10 cellular contexts compared by ENCODE assay signal in the genomic region with DNA sequence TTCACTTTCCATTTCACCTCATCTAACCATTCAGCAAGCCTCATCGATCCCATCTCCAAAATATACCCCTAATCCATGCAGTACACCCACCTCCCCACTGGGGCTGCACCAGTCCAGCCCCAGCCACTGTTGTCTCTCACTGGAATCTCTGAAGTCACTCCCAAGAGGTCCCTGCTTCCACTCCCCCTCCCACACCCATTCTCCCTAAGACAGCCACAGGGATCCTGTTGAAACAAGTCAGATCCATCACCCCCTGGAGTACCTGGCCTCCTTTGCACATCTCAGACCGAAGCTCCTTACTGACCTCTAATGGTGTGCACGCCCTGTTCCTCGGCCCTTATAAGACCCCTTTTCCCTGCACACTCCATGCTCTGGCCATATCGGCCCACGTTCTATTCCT. TPM values are rescaled to one million over a fixed set of nuclear protein-coding genes. Genes with fewer than 3 reads are reported as not detected.
"Had no signal": no experiment of that assay in that cellular context is flagged by ENCODE, and none has a peak within 500 bp of the region (broad histone marks: within the 10 kb centered on the region; RNA-seq: fewer than 3 reads in every experiment).

No MANE protein-coding gene starts in this region.

RNA-seq across cellular contexts. Expression of gene DPP6, which starts 36.6 kb away (rescaled TPM):
- total RNA-seq: activated CD4-positive, alpha-beta memory T cell treated with anti-CD3 and anti-CD28 coated beads, Interleukin-2, amount 10 ng/mL, durations not matched to agents 7 days and 5 days; activated CD4-positive, alpha-beta T cell treated with anti-CD3 and anti-CD28 coated beads for 36 hours; activated CD4-positive, alpha-beta T cell treated with anti-CD3 and anti-CD28 coated beads, Interleukin-2, amount 10 ng/mL, durations not matched to agents 7 days and 5 days; activated CD8-positive, alpha-beta memory T cell treated with anti-CD3 and anti-CD28 coated beads, Interleukin-2, amount 10 ng/mL, durations not matched to agents 7 days and 5 days; activated CD8-positive, alpha-beta T cell treated with anti-CD3 and anti-CD28 coated beads, Interleukin-2, amount 10 ng/mL, durations not matched to agents 7 days and 5 days; activated naive CD8-positive, alpha-beta T cell treated with anti-CD3 and anti-CD28 coated beads, Interleukin-2, amount 10 ng/mL, durations not matched to agents 7 days and 5 days; activated T-helper 2 cell treated with anti-CD3 and anti-CD28 coated beads, Interferon-gamma antibody, Interleukin-2, Interleukin-4, amounts not matched to agents 10 μg/mL and 5 μg/mL and 100 μg/mL, durations not matched to agents 14 hours and 24 hours and 36 hours; ascending aorta; bronchial epithelial cell had no signal
- polyA plus RNA-seq: cardiac muscle cell had no signal
